In genomic region chr7:129792721-129793120, GRCh38 we compare ENCODE assay signal across 1 cellular context.
TF ChIP-seq lines count a peak whose summit lies in the region.

No MANE protein-coding gene starts in this region.

TF ChIP-seq in GM23338, 12 proteins besides CTCF, POLR2A, EP300 and RAD21 (continued from another document):
- TF ChIP-seq ZNF462 (CRISPR knock-in tag; IDR thresholded peaks at IDR 0.05): no peak
